Comparison of ENCODE assay signal across 1 cellular context in the genomic region with DNA sequence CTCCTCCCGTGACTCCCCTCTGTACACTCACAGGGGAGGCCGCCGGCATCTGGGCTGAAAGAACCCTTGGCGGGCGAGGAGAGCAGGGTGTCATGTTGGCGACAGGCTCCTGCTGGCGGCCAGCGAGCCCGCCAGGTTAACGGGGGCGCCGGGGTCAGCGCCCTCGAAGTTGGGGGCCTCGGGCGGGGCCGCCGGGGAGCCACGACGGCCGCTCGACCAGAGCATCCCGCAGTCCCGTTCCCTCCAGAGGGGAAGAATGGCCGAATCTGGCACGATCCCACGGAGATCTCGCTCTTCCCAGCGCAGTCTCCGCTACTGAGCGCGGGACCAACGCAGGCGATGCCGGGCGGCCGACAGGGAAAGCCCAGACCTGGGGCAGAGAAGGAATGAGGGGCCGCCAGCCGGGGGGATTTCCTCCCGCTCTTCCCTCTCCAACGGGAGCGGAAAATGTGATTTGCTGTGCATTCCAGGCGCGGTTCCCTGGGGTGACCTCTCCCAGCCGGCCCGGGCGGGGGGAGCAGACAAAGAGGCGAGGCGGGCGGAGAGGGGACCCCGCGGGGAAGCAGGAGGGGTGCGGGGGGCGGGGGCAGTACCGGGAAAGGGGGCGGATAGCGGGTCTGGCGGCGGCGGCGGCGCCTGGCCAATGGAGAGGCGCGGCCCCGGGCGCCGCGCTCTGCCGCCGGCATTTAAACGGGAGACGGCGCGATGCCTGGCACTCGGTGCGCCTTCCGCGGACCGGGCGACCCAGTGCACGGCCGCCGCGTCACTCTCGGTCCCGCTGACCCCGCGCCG.
TF ChIP-seq lines count a peak whose summit lies in the region.

A gene (plus strand): TSS at position 715 of the 792 bp plus-strand sequence. CDS start 12,687 bp downstream, outside the sequence.

TF ChIP-seq in GM23338, 12 proteins besides CTCF, POLR2A, EP300 and RAD21 (continued from another document):
- TF ChIP-seq, protein P1, sequence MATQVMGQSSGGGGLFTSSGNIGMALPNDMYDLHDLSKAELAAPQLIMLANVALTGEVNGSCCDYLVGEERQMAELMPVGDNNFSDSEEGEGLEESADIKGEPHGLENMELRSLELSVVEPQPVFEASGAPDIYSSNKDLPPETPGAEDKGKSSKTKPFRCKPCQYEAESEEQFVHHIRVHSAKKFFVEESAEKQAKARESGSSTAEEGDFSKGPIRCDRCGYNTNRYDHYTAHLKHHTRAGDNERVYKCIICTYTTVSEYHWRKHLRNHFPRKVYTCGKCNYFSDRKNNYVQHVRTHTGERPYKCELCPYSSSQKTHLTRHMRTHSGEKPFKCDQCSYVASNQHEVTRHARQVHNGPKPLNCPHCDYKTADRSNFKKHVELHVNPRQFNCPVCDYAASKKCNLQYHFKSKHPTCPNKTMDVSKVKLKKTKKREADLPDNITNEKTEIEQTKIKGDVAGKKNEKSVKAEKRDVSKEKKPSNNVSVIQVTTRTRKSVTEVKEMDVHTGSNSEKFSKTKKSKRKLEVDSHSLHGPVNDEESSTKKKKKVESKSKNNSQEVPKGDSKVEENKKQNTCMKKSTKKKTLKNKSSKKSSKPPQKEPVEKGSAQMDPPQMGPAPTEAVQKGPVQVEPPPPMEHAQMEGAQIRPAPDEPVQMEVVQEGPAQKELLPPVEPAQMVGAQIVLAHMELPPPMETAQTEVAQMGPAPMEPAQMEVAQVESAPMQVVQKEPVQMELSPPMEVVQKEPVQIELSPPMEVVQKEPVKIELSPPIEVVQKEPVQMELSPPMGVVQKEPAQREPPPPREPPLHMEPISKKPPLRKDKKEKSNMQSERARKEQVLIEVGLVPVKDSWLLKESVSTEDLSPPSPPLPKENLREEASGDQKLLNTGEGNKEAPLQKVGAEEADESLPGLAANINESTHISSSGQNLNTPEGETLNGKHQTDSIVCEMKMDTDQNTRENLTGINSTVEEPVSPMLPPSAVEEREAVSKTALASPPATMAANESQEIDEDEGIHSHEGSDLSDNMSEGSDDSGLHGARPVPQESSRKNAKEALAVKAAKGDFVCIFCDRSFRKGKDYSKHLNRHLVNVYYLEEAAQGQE (IDR thresholded peaks at IDR 0.05; ENCODE audit: unreplicated experiment), result no peak
- TF ChIP-seq ZNF114 (CRISPR knock-in tag; IDR thresholded peaks at IDR 0.05), result no peak
- TF ChIP-seq NANOG (IDR thresholded peaks at IDR 0.05; ENCODE audit: borderline replicate concordance), result no peak
- TF ChIP-seq, protein P2, sequence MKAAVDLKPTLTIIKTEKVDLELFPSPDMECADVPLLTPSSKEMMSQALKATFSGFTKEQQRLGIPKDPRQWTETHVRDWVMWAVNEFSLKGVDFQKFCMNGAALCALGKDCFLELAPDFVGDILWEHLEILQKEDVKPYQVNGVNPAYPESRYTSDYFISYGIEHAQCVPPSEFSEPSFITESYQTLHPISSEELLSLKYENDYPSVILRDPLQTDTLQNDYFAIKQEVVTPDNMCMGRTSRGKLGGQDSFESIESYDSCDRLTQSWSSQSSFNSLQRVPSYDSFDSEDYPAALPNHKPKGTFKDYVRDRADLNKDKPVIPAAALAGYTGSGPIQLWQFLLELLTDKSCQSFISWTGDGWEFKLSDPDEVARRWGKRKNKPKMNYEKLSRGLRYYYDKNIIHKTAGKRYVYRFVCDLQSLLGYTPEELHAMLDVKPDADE (IDR thresholded peaks at IDR 0.05), result no peak
